18 cellular contexts compared by ENCODE assay signal in the genomic region with DNA sequence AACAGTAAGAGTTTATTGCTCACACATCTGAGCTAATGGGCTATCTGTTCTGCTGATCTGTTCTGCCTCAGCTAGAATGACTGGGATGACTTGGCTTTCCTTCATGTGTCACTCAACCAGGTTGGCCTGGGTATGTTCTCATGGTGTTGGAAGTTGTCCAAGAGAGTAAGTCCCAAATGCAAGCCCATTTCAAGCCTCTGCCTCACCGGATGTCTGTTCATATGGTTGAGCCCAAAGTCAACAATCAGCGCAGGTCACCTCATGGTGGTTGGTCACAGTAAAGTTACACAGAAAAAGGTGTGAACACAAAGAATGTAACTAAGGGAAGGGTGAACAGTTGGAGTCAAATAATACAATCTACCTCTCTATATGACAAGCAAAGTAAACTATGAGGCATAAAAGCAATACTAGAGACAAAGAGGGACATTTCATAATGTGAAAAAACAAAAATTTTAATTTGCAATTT. TPM values are rescaled to one million over a fixed set of nuclear protein-coding genes. Genes with fewer than 3 reads are reported as not detected.
DNase-seq lines count a peak whose midpoint lies in the region; ATAC-seq lines count a peak whose summit lies in the region.
"Had no signal": no experiment of that assay in that cellular context is flagged by ENCODE, and none has a peak within 500 bp of the region (broad histone marks: within the 10 kb centered on the region; RNA-seq: fewer than 3 reads in every experiment).

No MANE protein-coding gene starts in this region.

- no peak for ATAC-seq in sciatic nerve
- ATAC-seq in Right ventricle myocardium inferior: no peak
- ATAC-seq: effector memory CD8-positive, alpha-beta T cell had no signal

- intact Hi-C loops in sciatic nerve (cut with DNase I) (no loop called here), Right ventricle myocardium inferior (cut with DNase I) (no loop called here)

- DNase-seq in DMS153 (lab: John Stamatoyannopoulos, UW): peak; percentile 93
- peak; percentile 97 for DNase-seq in HT-29 (ENCODE audit: low spot score)
- peak; percentile 87 for DNase-seq in RKO (ENCODE audit: low spot score)
- DNase-seq in glomerular visceral epithelial cell (ENCODE audit: extremely low spot score): peak; percentile 62
- DNase-seq in sciatic nerve (ENCODE audit: low spot score): no peak
- DNase-seq in DMS79 treated with DMSO at 0.1 percent for 48 hours (lab: John Stamatoyannopoulos, UW): no peak
- DNase-seq in Right ventricle myocardium inferior (ENCODE audit: missing footprints): no peak
- DNase-seq in stimulated activated CD4-positive, alpha-beta T cell treated with anti-CD3 and anti-CD28 coated beads, Interleukin-4, amount 100 ng/mL, for 1 hour: no peak
- DNase-seq: activated B cell treated with CpG ODN at 0.5 μM for 24 hours; activated T-cell treated with anti-CD3 and anti-CD28 coated beads, Interleukin-2, amount 50 U/mL, for 1 hour; effector memory CD8-positive, alpha-beta T cell; glutamatergic neuron; Karpas-422; left ventricle myocardium inferior; nephron progenitor cell; sigmoid colon had no signal

RNA-seq across cellular contexts. Expression of gene GDPD4, which starts 1.9 kb away (rescaled TPM):
- not detected in 2 replicates for total RNA-seq in HT-29 (2014; rRNA removed; shearing (Covaris generic))
- not detected for total RNA-seq in sciatic nerve
- total RNA-seq in Right ventricle myocardium inferior: not detected
- total RNA-seq: activated B cell treated with CpG ODN at 0.5 μM for 24 hours, left ventricle myocardium inferior, NCI-H460, sigmoid colon, subcutaneous adipose tissue had no signal

Comparison
In these comparisons a context has a peak if more than half of its experiments do, and no peak if none do; other contexts are left out.
1. DNase-seq: peak in DMS153 (single experiment), HT-29 (single experiment), RKO (single experiment) and glomerular visceral epithelial cell (single experiment); none in sciatic nerve (single experiment), DMS79 treated with DMSO at 0.1 percent for 48 hours (single experiment), Right ventricle myocardium inferior (single experiment) and stimulated activated CD4-positive, alpha-beta T cell treated with anti-CD3 and anti-CD28 coated beads, Interleukin-4, amount 100 ng/mL, for 1 hour (single experiment).